Comparison of ENCODE assay signal across 10 cellular contexts in the genomic region with DNA sequence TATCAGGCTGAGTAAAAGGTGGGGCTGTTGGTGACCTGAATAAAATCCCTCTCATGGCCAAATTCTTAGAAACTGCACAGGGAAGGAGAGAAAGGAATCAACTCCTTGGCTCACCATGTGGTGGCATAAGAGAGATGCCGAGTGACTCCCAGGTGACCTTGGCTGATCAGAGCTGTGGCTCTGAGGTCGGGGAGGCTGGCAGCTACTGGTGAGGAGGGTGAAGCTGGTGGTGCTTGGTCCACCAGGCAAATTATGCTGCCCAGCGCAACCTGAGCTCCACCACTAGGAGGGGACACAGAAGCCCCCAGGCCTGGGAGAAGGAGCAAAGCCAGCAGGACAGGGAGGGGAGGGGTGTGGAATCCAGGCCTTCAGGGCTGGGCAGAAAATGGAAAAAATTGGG.
DNase-seq lines count a peak whose midpoint lies in the region; ATAC-seq and TF ChIP-seq lines count a peak whose summit lies in the region.
"Had no signal": no experiment of that assay in that cellular context is flagged by ENCODE, and none has a peak within 500 bp of the region (broad histone marks: within the 10 kb centered on the region; RNA-seq: fewer than 3 reads in every experiment).

No MANE protein-coding gene starts in this region.

- H2BK120ac ChIP-seq in neuronal stem cell (ENCODE audit: low read depth, low read length) = no peak overlapping the region

- no peaks in the 10 kb centered on the region for H3K36me3 Mint-ChIP-seq in endodermal cell (ENCODE audit: low read depth)

- no peaks in the 10 kb centered on the region for H3K9me3 Mint-ChIP-seq in endodermal cell

- H3K27me3 Mint-ChIP-seq in endodermal cell (ENCODE audit: insufficient read depth) = peaks cover 7% of the 10 kb centered on the region

- H3K36me3 ChIP-seq in endodermal cell (ENCODE audit: control insufficient read depth, insufficient read depth, low read length) (no peaks in the 10 kb centered on the region), neuronal stem cell (replicated peaks in 1 of 2; ENCODE audit: control insufficient read depth in 2 of 2, insufficient read depth in 2 of 2, low read length in 2 of 2) (no peaks in the 10 kb centered on the region), vagina (no peaks in the 10 kb centered on the region)

- H3K18ac ChIP-seq in neuronal stem cell (ENCODE audit: low read length) = peak overlapping the region; percentile 53

- H2AFZ ChIP-seq in neuronal stem cell (ENCODE audit: low read length) = no peak overlapping the region

- no peak overlapping the region for H3K4me3 Mint-ChIP-seq in endodermal cell

- H3K4me1 ChIP-seq in endodermal cell (ENCODE audit: control insufficient read depth, insufficient read depth, low read length) = peaks cover 20% of the 10 kb centered on the region
- peaks cover 0 to 4% of the 10 kb centered on the region in 2 donors for H3K4me1 ChIP-seq in neuronal stem cell (ENCODE audit: control insufficient read depth in 2 of 2, insufficient read depth in 1 of 2, low read depth in 1 of 2, low read length in 2 of 2)
- no peaks in the 10 kb centered on the region for H3K4me1 ChIP-seq in vagina

- no peaks in the 10 kb centered on the region for H3K79me1 ChIP-seq in neuronal stem cell (ENCODE audit: low read depth, low read length)

- peak overlapping the region; percentile 6 for H3K23ac ChIP-seq in neuronal stem cell (ENCODE audit: low read depth, low read length, poor library complexity)

- H2AK5ac ChIP-seq in neuronal stem cell (ENCODE audit: low read depth, low read length) = no peak overlapping the region

- H2BK5ac ChIP-seq in neuronal stem cell (ENCODE audit: low read length) = no peak overlapping the region

- H3K27ac Mint-ChIP-seq in endodermal cell = no peak overlapping the region

- intact Hi-C loops in vagina (cut with DNase I) = no loop called here

- H3K4me3 ChIP-seq in endodermal cell (ENCODE audit: low read length) (no peak overlapping the region), neuronal stem cell (ENCODE audit: low read length in 2 of 2) (peak overlapping the region in 1 of 2 donors; percentile 49), vagina (no peak overlapping the region)

- ATAC-seq in HG03280 (IDR thresholded peaks at IDR 0.05; ENCODE audit: unreplicated experiment) = no peak

- TF ChIP-seq POLR2A in vagina (IDR thresholded peaks at IDR 0.05) = no peak

- H3K4me1 Mint-ChIP-seq in endodermal cell = peaks cover 28% of the 10 kb centered on the region

- no peaks in the 10 kb centered on the region for H3K27me3 ChIP-seq in endodermal cell (ENCODE audit: control insufficient read depth, insufficient read depth, low read length, poor library complexity, severe bottlenecking)
- no peaks in the 10 kb centered on the region for H3K27me3 ChIP-seq in neuronal stem cell (ENCODE audit: control insufficient read depth in 3 of 3, insufficient read depth in 3 of 3, low read depth in 1 of 3, low read length in 3 of 3)
- H3K27me3 ChIP-seq in vagina = no peaks in the 10 kb centered on the region

- no peak overlapping the region for H3K4me2 ChIP-seq in neuronal stem cell (ENCODE audit: insufficient read depth, low read length, poor library complexity, severe bottlenecking)

- 75 to 76% methylated on average over 3 of the region's 3 CpGs for WGBS in endodermal cell (ENCODE audit: insufficient coverage in 1 of 2, insufficient read length in 1 of 2), 2 experiments
- WGBS in neuronal stem cell (ENCODE audit: extremely low coverage in 2 of 2, insufficient read length in 2 of 2, insufficient replicate concordance in 1 of 2), 2 donors = no CpG with 5 or more reads among the region's 3 CpGs

- H3K9ac ChIP-seq in endodermal cell (ENCODE audit: extremely low read depth, low read length, poor library complexity, severe bottlenecking) (no peak overlapping the region), neuronal stem cell (ENCODE audit: low read depth, low read length, poor library complexity) (no peak overlapping the region)

- H3K14ac ChIP-seq in neuronal stem cell (ENCODE audit: low read length) = no peak overlapping the region

- no peak overlapping the region for H4K8ac ChIP-seq in neuronal stem cell (ENCODE audit: low read depth, low read length)

- no peak overlapping the region for H2BK15ac ChIP-seq in neuronal stem cell (ENCODE audit: low read length)

- no peak overlapping the region for H4K91ac ChIP-seq in neuronal stem cell (ENCODE audit: low read depth, low read length, poor library complexity)

- H3K9me3 ChIP-seq in endodermal cell (ENCODE audit: control insufficient read depth, low read length) (no peaks in the 10 kb centered on the region), neuronal stem cell (replicated peaks in 1 of 2; ENCODE audit: control insufficient read depth in 2 of 2, insufficient read depth in 1 of 2, low read depth in 1 of 2, low read length in 2 of 2) (no peaks in the 10 kb centered on the region), vagina (no peaks in the 10 kb centered on the region)

- TF ChIP-seq CTCF in endodermal cell (conservative IDR thresholded peaks at IDR 0.05) (peak; percentile 69), vagina (IDR thresholded peaks at IDR 0.05) (no peak)

- H3K27ac ChIP-seq in endodermal cell (ENCODE audit: low read depth, low read length) = no peak overlapping the region
- H3K27ac ChIP-seq in neuronal stem cell (replicated peaks; ENCODE audit: low read length) = no peak overlapping the region
- H3K27ac ChIP-seq in vagina = no peak overlapping the region

- no peak overlapping the region for H3K4ac ChIP-seq in neuronal stem cell (ENCODE audit: low read length)

- DNase-seq in DMS79 treated with DMSO at 0.1 percent for 48 hours (lab: John Stamatoyannopoulos, UW) (peak; percentile 1), DMS79 (lab: John Stamatoyannopoulos, UW) (no peak), M059J (ENCODE audit: low read depth) (peak; percentile 41), endodermal cell (peak; percentile 85), neuronal stem cell (ENCODE audit: low spot score) (no peak), vagina (ENCODE audit: extremely low spot score in 2 of 2) (no peak), NCI-H2196 (lab: John Stamatoyannopoulos, UW; ENCODE audit: unreplicated experiment) (no peak)
- DNase-seq: AML-193, occipital lobe had no signal

- no peak overlapping the region for H2BK12ac ChIP-seq in neuronal stem cell (ENCODE audit: low read length)

Comparison
In these comparisons a context has a peak if more than half of its experiments do, and no peak if none do; other contexts are left out.
1. DNase-seq: peak in DMS79 treated with DMSO at 0.1 percent for 48 hours (single experiment), M059J (single experiment) and endodermal cell (single experiment); none in DMS79 (single experiment), neuronal stem cell (single experiment), vagina (0 of 2) and NCI-H2196 (single experiment).